In genomic region chr4:48108309-48109073, GRCh38 we compare ENCODE assay signal across 19 cellular contexts.
"Had no signal": no experiment of that assay in that cellular context is flagged by ENCODE, and none has a peak within 500 bp of the region (broad histone marks: within the 10 kb centered on the region; RNA-seq: fewer than 3 reads in every experiment).

No MANE protein-coding gene starts in this region.

- H3K9me3 Mint-ChIP-seq: activated T-helper 1 cell treated with anti-CD3 and anti-CD28 coated beads, Interleukin-12 subunit alpha, Interleukin-12 subunit beta, Interleukin-2, Interleukin-4 antibody, amounts not matched to agents 30 ng/mL and 10 ng/mL and 1 ng/mL, durations not matched to agents 14 hours and 24 hours and 36 hours; central memory CD8-positive, alpha-beta T cell; naive thymus-derived CD4-positive, alpha-beta T cell; stimulated activated naive CD8-positive, alpha-beta T cell treated with anti-CD3 and anti-CD28 coated beads, Interleukin-15, Interleukin-2, amounts not matched to agents 100 ng/mL and 50 ng/mL, for 24 hours had no signal

- DNase-seq: activated CD4-positive, alpha-beta T cell treated with anti-CD3 and anti-CD28 coated beads for 1 hour; activated CD4-positive, alpha-beta T cell treated with anti-CD3 and anti-CD28 coated beads, Interleukin-2, amount 50 U/mL, for 1 hour; activated CD8-positive, alpha-beta T cell treated with anti-CD3 and anti-CD28 coated beads, Interleukin-2, amount 10 ng/mL, durations not matched to agents 7 days and 5 days; activated gamma-delta T cell; activated naive CD4-positive, alpha-beta T cell treated with anti-CD3 and anti-CD28 coated beads, Interleukin-2, amount 50 U/mL, for 16 hours; aorta; effector memory CD4-positive, alpha-beta T cell; hippocampal formation; left cardiac atrium; lower lobe of right lung; naive thymus-derived CD4-positive, alpha-beta T cell; right cardiac atrium; stimulated activated CD4-positive, alpha-beta T cell treated with anti-CD3 and anti-CD28 coated beads, Interleukin-1b, Interleukin-23, amount 100 ng/mL, for 48 hours; WERI-Rb-1 had no signal

- H3K4me1 ChIP-seq: lower lobe of right lung, prostate gland, tibial nerve had no signal

- H3K27ac ChIP-seq: lower lobe of right lung, prostate gland, tibial nerve, WERI-Rb-1 had no signal

- H3K4me3 ChIP-seq: lower lobe of right lung, prostate gland, tibial nerve had no signal

- ATAC-seq: activated CD8-positive, alpha-beta T cell treated with anti-CD3 and anti-CD28 coated beads, Interleukin-2, amount 10 ng/mL, durations not matched to agents 7 days and 5 days; right cardiac atrium had no signal

- H3K27ac Mint-ChIP-seq: activated CD8-positive, alpha-beta T cell treated with anti-CD3 and anti-CD28 coated beads, Interleukin-2, amount 10 ng/mL, durations not matched to agents 7 days and 5 days; stimulated activated naive CD8-positive, alpha-beta T cell treated with anti-CD3 and anti-CD28 coated beads, Interleukin-15, Interleukin-2, amounts not matched to agents 100 ng/mL and 50 ng/mL, for 24 hours had no signal

- H3K9me3 ChIP-seq: lower lobe of right lung, prostate gland, tibial nerve had no signal

- H3K4me3 Mint-ChIP-seq: activated CD8-positive, alpha-beta T cell treated with anti-CD3 and anti-CD28 coated beads, Interleukin-2, amount 10 ng/mL, durations not matched to agents 7 days and 5 days; activated T-helper 1 cell treated with anti-CD3 and anti-CD28 coated beads, Interleukin-12 subunit alpha, Interleukin-12 subunit beta, Interleukin-2, Interleukin-4 antibody, amounts not matched to agents 30 ng/mL and 10 ng/mL and 1 ng/mL, durations not matched to agents 14 hours and 24 hours and 36 hours; central memory CD8-positive, alpha-beta T cell; naive thymus-derived CD4-positive, alpha-beta T cell; stimulated activated naive CD8-positive, alpha-beta T cell treated with anti-CD3 and anti-CD28 coated beads, Interleukin-15, Interleukin-2, amounts not matched to agents 100 ng/mL and 50 ng/mL, for 24 hours had no signal

- H3K27me3 Mint-ChIP-seq: central memory CD8-positive, alpha-beta T cell; naive thymus-derived CD4-positive, alpha-beta T cell; stimulated activated naive CD8-positive, alpha-beta T cell treated with anti-CD3 and anti-CD28 coated beads, Interleukin-15, Interleukin-2, amounts not matched to agents 100 ng/mL and 50 ng/mL, for 24 hours had no signal

- H3K27me3 ChIP-seq: tibial nerve had no signal

- H3K36me3 ChIP-seq: lower lobe of right lung, prostate gland, tibial nerve, WERI-Rb-1 had no signal
